ENCODE assay signal across 19 cellular contexts in the genomic region with DNA sequence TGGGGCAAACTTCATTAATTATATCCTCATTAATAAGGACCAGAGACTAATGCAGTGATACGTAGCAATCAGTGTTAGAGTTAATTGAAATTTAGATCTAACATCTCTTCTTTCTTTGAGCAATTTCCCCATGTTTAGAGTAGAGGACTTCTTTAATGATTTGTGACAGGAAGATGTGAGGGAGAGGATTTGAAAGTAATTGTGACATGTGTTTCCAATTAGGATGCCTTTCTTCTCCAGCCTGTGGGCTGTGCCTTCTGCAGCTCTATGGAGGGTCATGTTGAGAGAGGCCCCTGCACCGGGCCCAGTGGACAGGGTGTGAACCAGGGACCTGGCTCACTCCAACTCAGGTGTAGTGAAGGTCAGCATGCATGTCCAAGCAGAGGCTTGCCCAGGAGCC.
DNase-seq lines count a peak whose midpoint lies in the region; ATAC-seq and TF ChIP-seq lines count a peak whose summit lies in the region.
"Had no signal": no experiment of that assay in that cellular context is flagged by ENCODE, and none has a peak within 500 bp of the region (broad histone marks: within the 10 kb centered on the region; RNA-seq: fewer than 3 reads in every experiment).

No MANE protein-coding gene starts in this region.

- ATAC-seq in activated CD8-positive, alpha-beta memory T cell treated with anti-CD3 and anti-CD28 coated beads, Interleukin-2, amount 10 ng/mL, durations not matched to agents 7 days and 5 days: no peak

- peaks cover 57% of the 10 kb centered on the region for H3F3A ChIP-seq in GM23248 (ENCODE audit: insufficient read depth)

- no peak overlapping the region for H2AFZ ChIP-seq in GM23248

- H4K20me1 ChIP-seq in GM23248 (ENCODE audit: insufficient read depth): no peaks in the 10 kb centered on the region

- no peak for TF ChIP-seq CTCF in A673 (conservative IDR thresholded peaks at IDR 0.05; ENCODE audit: low read depth, low read length)
- TF ChIP-seq CTCF in VCaP (conservative IDR thresholded peaks at IDR 0.05): no peak

- peaks cover 28% of the 10 kb centered on the region for H3K79me2 ChIP-seq in GM23248 (ENCODE audit: insufficient read depth)

- no peaks in the 10 kb centered on the region for H3K4me1 Mint-ChIP-seq in activated CD8-positive, alpha-beta memory T cell treated with anti-CD3 and anti-CD28 coated beads, Interleukin-2, amount 10 ng/mL, durations not matched to agents 7 days and 5 days

- no peaks in the 10 kb centered on the region for H3K9me3 ChIP-seq in A673 (ENCODE audit: low read depth, low read length, poor library complexity, severe bottlenecking)
- no peaks in the 10 kb centered on the region for H3K9me3 ChIP-seq in GM23248 (ENCODE audit: low read depth)
- H3K9me3 ChIP-seq in HAP-1: no peaks in the 10 kb centered on the region

- 46 to 48% methylated on average over 2 of the region's 2 CpGs for WGBS in GM23248 (ENCODE audit: low coverage in 1 of 2, low lambda C conversion rate in 2 of 2, missing lambda C conversion rate in 2 of 2), 2 experiments

- intact Hi-C loops in A673 (cut with micrococcal nuclease; ENCODE audit: unreplicated experiment): no loop called here

- peaks cover 19% of the 10 kb centered on the region for H3K27me3 ChIP-seq in A673 (replicated peaks; ENCODE audit: insufficient read depth, low read depth, low read length, poor library complexity)
- H3K27me3 ChIP-seq in GM23248 (replicated peaks; ENCODE audit: insufficient read depth): no peaks in the 10 kb centered on the region
- no peaks in the 10 kb centered on the region for H3K27me3 ChIP-seq in HAP-1 (ENCODE audit: low read depth)

- H3K9me3 Mint-ChIP-seq in activated CD8-positive, alpha-beta memory T cell treated with anti-CD3 and anti-CD28 coated beads, Interleukin-2, amount 10 ng/mL, durations not matched to agents 7 days and 5 days (ENCODE audit: low read depth): peaks cover 7% of the 10 kb centered on the region

- in situ Hi-C loops in GM23248 (cut with MboI): no loop called here
- in situ Hi-C loops in HAP-1 (cut with MboI; ENCODE audit: low sequenced_read_pairs): no loop called here

- no peaks in the 10 kb centered on the region for H3K36me3 ChIP-seq in A673 (ENCODE audit: insufficient read depth, low read length, poor library complexity, severe bottlenecking)
- no peaks in the 10 kb centered on the region; the same call in 1 of the 2 replicates for H3K36me3 ChIP-seq in GM23248 (ENCODE audit: low read depth)
- H3K36me3 ChIP-seq in HAP-1 (replicated peaks): no peaks in the 10 kb centered on the region

- H3K9ac ChIP-seq in GM23248: no peak overlapping the region

- H3K27ac Mint-ChIP-seq in activated CD8-positive, alpha-beta memory T cell treated with anti-CD3 and anti-CD28 coated beads, Interleukin-2, amount 10 ng/mL, durations not matched to agents 7 days and 5 days: no peak overlapping the region
- H3K27ac Mint-ChIP-seq: CD4-positive, alpha-beta T cell had no signal

- no peak overlapping the region for H3K4me3 Mint-ChIP-seq in activated CD8-positive, alpha-beta memory T cell treated with anti-CD3 and anti-CD28 coated beads, Interleukin-2, amount 10 ng/mL, durations not matched to agents 7 days and 5 days
- H3K4me3 Mint-ChIP-seq: CD4-positive, alpha-beta T cell had no signal

- CTCF ChIA-PET in A673 (lab: Charles Lee): no interaction called here
- CTCF ChIA-PET in activated CD8-positive, alpha-beta memory T cell treated with anti-CD3 and anti-CD28 coated beads, Interleukin-2, amount 10 ng/mL, durations not matched to agents 7 days and 5 days (lab: Charles Lee): no interaction called here

- H3K4me1 ChIP-seq in A673 (ENCODE audit: insufficient read depth, low read length, poor library complexity, severe bottlenecking) (no peaks in the 10 kb centered on the region), GM23248 (ENCODE audit: insufficient read depth) (no peaks in the 10 kb centered on the region; the same call in 1 of the 2 replicates), HAP-1 (no peaks in the 10 kb centered on the region)

- no peaks in the 10 kb centered on the region for H3K9me2 ChIP-seq in GM23248 (ENCODE audit: insufficient read depth)

- peak; percentile 19 for DNase-seq in A673 (ENCODE audit: low spot score)
- peak; percentile 38 for DNase-seq in GM23248
- DNase-seq in fibroblast of the conjunctiva (ENCODE audit: low read depth): peak; percentile 17
- DNase-seq in mucosa of gallbladder (ENCODE audit: low spot score): no peak
- DNase-seq in NCI-H748 (lab: John Stamatoyannopoulos, UW; ENCODE audit: unreplicated experiment): no peak
- DNase-seq in activated CD8-positive, alpha-beta memory T cell treated with anti-CD3 and anti-CD28 coated beads, Interleukin-2, amount 10 ng/mL, durations not matched to agents 7 days and 5 days: no peak
- DNase-seq in HAP-1 (ENCODE audit: low spot score in 2 of 2): no peak
- DNase-seq: Calu3; CD4-positive, alpha-beta T cell; DMS79; GDM1; Karpas-422; NCI-H1105 treated with DMSO at 0.1 percent for 48 hours; NCI-H187 treated with DMSO at 0.1 percent for 48 hours; NCI-H2171; NCI-H510A; SIG-M5 had no signal

- BruUV-seq in A673 (replicated peaks; lab: Mats Ljungman, UMichigan): no TSS peak

- H3K4me3 ChIP-seq in A673 (ENCODE audit: low read depth, low read length, poor library complexity, severe bottlenecking): no peak overlapping the region
- H3K4me3 ChIP-seq in GM23248: no peak overlapping the region
- no peak overlapping the region for H3K4me3 ChIP-seq in HAP-1

- POLR2A ChIA-PET in A673 (lab: Charles Lee; ENCODE audit: low non-redundant PET): no interaction called here

- H3K4me2 ChIP-seq in GM23248 (ENCODE audit: unreplicated experiment): no peak overlapping the region

- no peaks in the 10 kb centered on the region for H3K27me3 Mint-ChIP-seq in activated CD8-positive, alpha-beta memory T cell treated with anti-CD3 and anti-CD28 coated beads, Interleukin-2, amount 10 ng/mL, durations not matched to agents 7 days and 5 days

- H3K36me3 Mint-ChIP-seq in activated CD8-positive, alpha-beta memory T cell treated with anti-CD3 and anti-CD28 coated beads, Interleukin-2, amount 10 ng/mL, durations not matched to agents 7 days and 5 days: peaks cover 1% of the 10 kb centered on the region

- H3K27ac ChIP-seq in A673 (ENCODE audit: low read depth, low read length, poor library complexity, severe bottlenecking): no peak overlapping the region
- no peak overlapping the region for H3K27ac ChIP-seq in GM23248
- H3K27ac ChIP-seq in VCaP: peak overlapping the region; percentile 43
- H3K27ac ChIP-seq: 22Rv1 had no signal

Comparison
In these comparisons a context has a peak if more than half of its experiments do, and no peak if none do; other contexts are left out.
1. DNase-seq: peak in A673 (single experiment), GM23248 (single experiment) and fibroblast of the conjunctiva (single experiment); none in mucosa of gallbladder (single experiment), NCI-H748 (single experiment), activated CD8-positive, alpha-beta memory T cell treated with anti-CD3 and anti-CD28 coated beads, Interleukin-2, amount 10 ng/mL, durations not matched to agents 7 days and 5 days (single experiment) and HAP-1 (0 of 2).